ENCODE assay signal across 11 cellular contexts in genomic region chr2:101112772-101113157, GRCh38. TPM values are rescaled to one million over a fixed set of nuclear protein-coding genes. Genes with fewer than 3 reads are reported as not detected.
DNase-seq lines count a peak whose midpoint lies in the region; TF ChIP-seq lines count a peak whose summit lies in the region.
"Had no signal": no experiment of that assay in that cellular context is flagged by ENCODE, and none has a peak within 500 bp of the region (broad histone marks: within the 10 kb centered on the region; RNA-seq: fewer than 3 reads in every experiment).

No MANE protein-coding gene starts in this region.

- 44% methylated on average over 6 of the region's 6 CpGs for WGBS in prostate gland

- H3K9me3 ChIP-seq in prostate gland: no peaks in the 10 kb centered on the region
- H3K9me3 ChIP-seq: gastroesophageal sphincter had no signal

- peaks cover 0 to 1% (median 0%) of the 10 kb centered on the region in 6 donors for H3K9me3 Mint-ChIP-seq in immature natural killer cell
- H3K9me3 Mint-ChIP-seq in progenitor cell of endocrine pancreas (ENCODE audit: low read depth): no peaks in the 10 kb centered on the region
- H3K9me3 Mint-ChIP-seq: central memory CD8-positive, alpha-beta T cell had no signal

- peaks cover 34% of the 10 kb centered on the region for H3K4me1 ChIP-seq in prostate gland (replicated peaks)

- H3K27ac Mint-ChIP-seq in immature natural killer cell (no peak overlapping the region), progenitor cell of endocrine pancreas (no peak overlapping the region)

- H3K27ac ChIP-seq in epithelial cell of prostate (peak overlapping the region; percentile 86), prostate gland (peak overlapping the region; percentile 49 to 80)

- no peak overlapping the region for H3K4me3 Mint-ChIP-seq in immature natural killer cell
- no peak overlapping the region for H3K4me3 Mint-ChIP-seq in progenitor cell of endocrine pancreas (ENCODE audit: low read depth)
- H3K4me3 Mint-ChIP-seq: central memory CD8-positive, alpha-beta T cell had no signal

- TF ChIP-seq CTCF in GM12865 (IDR thresholded peaks at IDR 0.05; ENCODE audit: insufficient read depth, low read depth, low read length, missing control alignments) (no peak), prostate gland (IDR thresholded peaks at IDR 0.05) (no peak), progenitor cell of endocrine pancreas (IDR thresholded peaks at IDR 0.05; ENCODE audit: unreplicated experiment) (no peak)

- peaks cover 11 to 33% of the 10 kb centered on the region in 2 donors for H3K4me1 Mint-ChIP-seq in immature natural killer cell
- peaks cover 36% of the 10 kb centered on the region for H3K4me1 Mint-ChIP-seq in progenitor cell of endocrine pancreas (ENCODE audit: low read depth)
- H3K4me1 Mint-ChIP-seq: central memory CD8-positive, alpha-beta T cell had no signal

- no peak overlapping the region for H3K4me3 ChIP-seq in GM12865 (ENCODE audit: low read depth, low read length)
- H3K4me3 ChIP-seq in prostate gland: no peak overlapping the region
- H3K4me3 ChIP-seq: gastroesophageal sphincter had no signal

- peaks cover 8 to 22% (median 18%) of the 10 kb centered on the region in 3 donors for H3K27me3 Mint-ChIP-seq in immature natural killer cell (ENCODE audit: low read depth in 3 of 3)
- no peaks in the 10 kb centered on the region for H3K27me3 Mint-ChIP-seq in progenitor cell of endocrine pancreas

- DNase-seq in GM12865 (ENCODE audit: low read depth): peak; percentile 48
- DNase-seq in NOMO-1 treated with dmso at 0.1 percent for 144 hours (lab: John Stamatoyannopoulos, UW; ENCODE audit: unreplicated experiment): peak; percentile 47
- DNase-seq in epithelial cell of prostate (ENCODE audit: low read depth, low spot score): peak; percentile 29
- DNase-seq in prostate gland (ENCODE audit: low spot score): no peak
- no peak for DNase-seq in stimulated activated CD4-positive, alpha-beta T cell treated with anti-CD3 and anti-CD28 coated beads, Interleukin-12 subunit alpha, Interleukin-12 subunit beta, amount 100 ng/mL, for 4 hours
- DNase-seq in HuH-7 (ENCODE audit: low spot score): no peak
- DNase-seq in immature natural killer cell: no peak
- DNase-seq in progenitor cell of endocrine pancreas (ENCODE audit: low spot score, unreplicated experiment): no peak
- DNase-seq: stimulated activated CD4-positive, alpha-beta T cell treated with anti-CD3 and anti-CD28 coated beads, Interleukin-4, amount 100 ng/mL, for 24 hours had no signal

- no peaks in the 10 kb centered on the region for H3K27me3 ChIP-seq in prostate gland (replicated peaks; ENCODE audit: insufficient read depth)
- H3K27me3 ChIP-seq: gastroesophageal sphincter had no signal

- intact Hi-C loops in prostate gland (cut with DNase I): no loop called here

- H3K36me3 ChIP-seq in prostate gland: no peaks in the 10 kb centered on the region
- H3K36me3 ChIP-seq: gastroesophageal sphincter had no signal

- TF ChIP-seq POLR2A in prostate gland (IDR thresholded peaks at IDR 0.05): no peak

- no peaks in the 10 kb centered on the region for H3K36me3 Mint-ChIP-seq in immature natural killer cell
- no peaks in the 10 kb centered on the region for H3K36me3 Mint-ChIP-seq in progenitor cell of endocrine pancreas (ENCODE audit: insufficient read depth)

RNA-seq across cellular contexts. Expression of gene TBC1D8, which starts 38.4 kb away (rescaled TPM):
- total RNA-seq in prostate gland (100 to 1,000 TPM in 1 of 2 donors, 10 to 100 TPM in 1; 86.1 to 149 TPM), progenitor cell of endocrine pancreas (32.6 and 34.8 TPM in 2 replicates)
- polyA plus RNA-seq in immature natural killer cell: under 1 TPM in 2 of 3 donors, not detected in 1; 0.17 to 0.64 TPM

Comparison
In these comparisons a context has a peak if more than half of its experiments do, and no peak if none do; other contexts are left out.
1. DNase-seq: peak in GM12865 (single experiment), NOMO-1 treated with dmso at 0.1 percent for 144 hours (single experiment) and epithelial cell of prostate (single experiment); none in prostate gland (single experiment), stimulated activated CD4-positive, alpha-beta T cell treated with anti-CD3 and anti-CD28 coated beads, Interleukin-12 subunit alpha, Interleukin-12 subunit beta, amount 100 ng/mL, for 4 hours (single experiment), HuH-7 (single experiment), immature natural killer cell (0 of 3) and progenitor cell of endocrine pancreas (single experiment).